ENCODE assay signal across 1 cellular context in the genomic region with DNA sequence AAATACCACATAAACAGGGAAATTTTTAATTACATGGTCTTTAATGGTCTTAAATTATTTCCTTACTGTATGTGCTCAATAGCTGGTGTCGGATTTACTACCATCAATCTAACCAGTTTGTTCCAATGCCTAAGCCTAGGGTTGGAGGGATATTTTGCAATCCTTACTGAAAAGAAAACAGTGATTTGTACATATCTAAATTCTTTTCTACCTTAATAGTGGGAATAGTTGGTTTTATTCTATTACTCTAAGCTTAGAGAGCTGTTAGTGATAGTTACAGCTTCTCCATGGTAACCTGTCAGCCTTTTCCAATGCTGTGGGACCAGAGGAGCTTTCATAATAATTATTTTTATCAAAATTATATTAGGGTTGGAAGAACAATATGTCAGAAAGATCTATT.
TF ChIP-seq lines count a peak whose summit lies in the region.

No MANE protein-coding gene starts in this region.

TF ChIP-seq in SK-N-SH treated with all-trans-retinoic acid at 6 μM for 48 hours, 23 proteins besides CTCF, POLR2A, EP300 and RAD21 (continued from another document):
- TF ChIP-seq SNAI2 (CRISPR knock-in tag; IDR thresholded peaks at IDR 0.05), result no peak
